10 cellular contexts compared by ENCODE assay signal in the genomic region with DNA sequence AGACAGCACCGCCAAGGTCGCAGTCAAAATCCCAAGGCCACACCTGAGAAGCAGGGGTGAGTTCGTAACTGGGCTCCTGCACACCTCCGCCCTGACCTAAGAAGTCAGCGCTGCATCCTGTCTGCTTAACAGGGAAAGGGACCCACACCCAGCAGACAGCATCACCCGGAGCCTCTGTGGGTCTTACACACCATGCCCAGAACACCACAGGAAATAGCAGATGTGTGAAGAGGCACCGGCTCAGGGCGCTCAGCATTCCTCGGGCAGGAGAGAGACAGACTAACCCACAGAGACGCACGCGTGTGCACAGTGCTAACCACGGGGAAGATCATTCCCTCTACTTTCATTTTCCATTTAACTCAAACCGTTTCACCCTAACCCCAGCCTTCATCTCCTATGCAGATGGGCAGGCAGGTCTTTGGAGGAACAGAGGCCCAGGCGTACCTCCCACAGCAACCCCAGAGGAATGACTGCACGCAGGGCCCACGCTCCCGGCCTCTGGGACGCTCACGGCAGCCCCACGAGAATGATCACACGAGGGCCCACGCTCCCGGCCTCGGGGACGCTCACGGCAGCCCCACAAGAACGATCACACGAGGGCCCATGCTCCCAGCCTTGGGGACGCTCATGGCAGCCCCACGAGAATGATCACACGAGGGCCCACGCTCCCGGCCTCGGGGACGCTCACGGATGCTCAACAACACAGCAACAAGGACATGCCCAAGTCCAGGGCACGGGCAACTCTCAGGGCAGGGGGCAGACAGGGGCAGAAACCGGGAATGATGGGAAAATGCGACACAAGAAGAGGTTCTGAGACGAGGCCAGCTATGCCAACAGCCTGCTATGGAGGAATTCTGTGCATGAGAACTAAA.
DNase-seq lines count a peak whose midpoint lies in the region; ATAC-seq, FAIRE-seq and TF ChIP-seq lines count a peak whose summit lies in the region.
"Had no signal": no experiment of that assay in that cellular context is flagged by ENCODE, and none has a peak within 500 bp of the region (broad histone marks: within the 10 kb centered on the region; RNA-seq: fewer than 3 reads in every experiment).

No MANE protein-coding gene starts in this region.

- DNase-seq in RWPE2 (ENCODE audit: low spot score) (peak; percentile 45), iris pigment epithelial cell (ENCODE audit: low read depth) (peak; percentile 21), GM10266 (ENCODE audit: extremely low spot score) (no peak), HTR-8/SVneo (ENCODE audit: insufficient read length, low spot score) (no peak)
- peak; percentile 60 to 67 for DNase-seq in activated T-cell treated with anti-CD3 and anti-CD28 coated beads, Interleukin-2, amount 50 U/mL, for 48 hours
- DNase-seq in stimulated activated CD8-positive, alpha-beta memory T cell treated with anti-CD3 and anti-CD28 coated beads, Interleukin-4, amount 100 ng/mL, for 24 hours (ENCODE audit: low read depth) = peak; percentile 32
- DNase-seq: NCI-H526 had no signal

- peaks cover 2% of the 10 kb centered on the region for H3K9me3 ChIP-seq in RWPE2 (ENCODE audit: severe bottlenecking)

- H3K4me1 ChIP-seq in RWPE2 (ENCODE audit: insufficient read depth, poor library complexity, severe bottlenecking) = no peaks in the 10 kb centered on the region

- no peaks in the 10 kb centered on the region for H3K27me3 ChIP-seq in RWPE2 (ENCODE audit: insufficient read depth, poor library complexity, severe bottlenecking)

- no peak overlapping the region for H3K27ac ChIP-seq in RWPE2 (ENCODE audit: poor library complexity, severe bottlenecking)

- FAIRE-seq in HTR-8/SVneo (lab: Jason Lieb, UNC) = no peak

- TF ChIP-seq CTCF in RWPE2 (IDR thresholded peaks at IDR 0.05; ENCODE audit: poor library complexity, severe bottlenecking) (no peak), GM10266 (IDR thresholded peaks at IDR 0.05; ENCODE audit: control insufficient read depth, insufficient read depth, low read depth, missing control alignments) (no peak)

- peaks cover 38% of the 10 kb centered on the region for H3K36me3 ChIP-seq in RWPE2 (ENCODE audit: low read depth)

- ATAC-seq in RWPE2 (ENCODE audit: low read depth) = no peak
- ATAC-seq in HG03280 (IDR thresholded peaks at IDR 0.05; ENCODE audit: unreplicated experiment) = no peak
- ATAC-seq in GM18867 (IDR thresholded peaks at IDR 0.05; ENCODE audit: unreplicated experiment) = no peak
- ATAC-seq: HCT116 had no signal

- no peak overlapping the region for H3K4me3 ChIP-seq in RWPE2 (ENCODE audit: severe bottlenecking)

Comparison
In these comparisons a context has a peak if more than half of its experiments do, and no peak if none do; other contexts are left out.
1. DNase-seq: peak in RWPE2 (single experiment), activated T-cell treated with anti-CD3 and anti-CD28 coated beads, Interleukin-2, amount 50 U/mL, for 48 hours (2 of 2), iris pigment epithelial cell (single experiment) and stimulated activated CD8-positive, alpha-beta memory T cell treated with anti-CD3 and anti-CD28 coated beads, Interleukin-4, amount 100 ng/mL, for 24 hours (single experiment); none in GM10266 (single experiment) and HTR-8/SVneo (single experiment).